In the genomic region with DNA sequence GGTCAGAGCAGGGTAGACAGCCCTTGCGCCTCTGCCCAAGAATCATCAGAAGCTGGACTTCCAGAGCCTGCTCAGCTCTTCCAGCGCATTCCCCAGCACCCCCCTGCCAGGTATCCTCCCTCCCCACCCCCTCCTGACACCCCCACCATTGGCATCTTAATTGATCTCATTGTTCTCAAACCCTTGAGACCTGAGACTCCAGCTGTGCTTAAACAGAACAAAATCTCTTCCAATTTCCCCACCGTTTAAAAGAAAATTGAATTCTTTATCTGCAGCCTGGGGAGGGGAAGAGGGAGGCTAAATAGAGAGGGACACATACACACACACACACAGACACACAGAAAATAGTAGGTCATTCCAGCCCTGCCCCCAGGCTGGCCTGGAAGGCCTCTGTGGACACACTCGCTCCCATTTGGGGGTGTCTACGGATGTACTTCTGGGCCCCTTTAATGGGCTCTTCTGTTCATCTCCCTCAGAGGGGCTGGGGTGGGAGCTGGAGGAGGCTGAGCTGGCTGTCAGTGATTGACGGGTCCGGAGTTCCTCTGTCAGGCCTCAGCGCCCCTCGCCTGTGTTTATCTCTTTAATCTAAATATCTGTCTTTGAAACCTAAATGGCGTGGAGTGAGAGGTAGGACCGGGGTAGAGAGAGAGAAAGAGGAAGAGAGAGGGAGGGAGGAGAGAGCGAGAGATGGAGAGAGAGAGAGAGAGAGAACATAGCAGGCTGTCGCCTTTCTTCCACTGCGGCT, we compare ENCODE assay signal across 25 cellular contexts.
DNase-seq lines count a peak whose midpoint lies in the region; ATAC-seq and TF ChIP-seq lines count a peak whose summit lies in the region.
"Had no signal": no experiment of that assay in that cellular context is flagged by ENCODE, and none has a peak within 500 bp of the region (broad histone marks: within the 10 kb centered on the region; RNA-seq: fewer than 3 reads in every experiment).

No MANE protein-coding gene starts in this region.

- peaks cover 43% of the 10 kb centered on the region for H3K4me1 ChIP-seq in HUES48 (ENCODE audit: control insufficient read depth, insufficient read depth, low read length)
- H3K4me1 ChIP-seq: left lung, parathyroid adenoma, right lobe of liver, testis had no signal

- H3K9me3 ChIP-seq in HUES48 (ENCODE audit: control insufficient read depth, insufficient read depth, low read length) = no peaks in the 10 kb centered on the region
- H3K9me3 ChIP-seq: left lung, right lobe of liver, testis had no signal

- CTCF ChIA-PET in WTC11 (lab: Charles Lee) = interaction anchor here (0.6 to 3.7 kb wide), 18 partner anchors 9 to 733 kb away, joined by 3 to 26 read pairs (median 4); a partner anchor contains a TSS

- no peak overlapping the region for H3K9ac ChIP-seq in HUES48 (ENCODE audit: low read depth, low read length)
- H3K9ac ChIP-seq: parathyroid adenoma had no signal

- H3K4me1 Mint-ChIP-seq in WTC11 (peaks cover 77% of the 10 kb centered on the region), type B pancreatic cell (ENCODE audit: unreplicated experiment) (peaks cover 32% of the 10 kb centered on the region)
- H3K4me1 Mint-ChIP-seq: activated naive CD8-positive, alpha-beta T cell treated with anti-CD3 and anti-CD28 coated beads, Interleukin-2, amount 10 ng/mL, durations not matched to agents 7 days and 5 days; central memory CD8-positive, alpha-beta T cell; immature natural killer cell had no signal

- peak; percentile 50 for DNase-seq in WTC11 (ENCODE audit: low spot score)
- DNase-seq in iPS-NIHi7 (ENCODE audit: extremely low spot score) = peak; percentile 76
- no peak for DNase-seq in type B pancreatic cell (ENCODE audit: extremely low spot score, unreplicated experiment)
- DNase-seq in inferior parietal cortex (ENCODE audit: extremely low spot score) = no peak
- DNase-seq: activated naive CD8-positive, alpha-beta T cell treated with anti-CD3 and anti-CD28 coated beads, Interleukin-2, amount 10 ng/mL, durations not matched to agents 7 days and 5 days; CD8-positive, alpha-beta T cell; dorsolateral prefrontal cortex; GDM1; GOT3; immature natural killer cell; left lung; naive thymus-derived CD4-positive, alpha-beta T cell; NCI-H1105 treated with DMSO at 0.1 percent for 48 hours; NCI-H2029 treated with DMSO at 0.1 percent for 48 hours; NCI-H446; right lobe of liver; stimulated activated CD4-positive, alpha-beta T cell treated with anti-CD3 and anti-CD28 coated beads, Interleukin-12 subunit alpha, Interleukin-12 subunit beta, amount 100 ng/mL, for 4 hours; stimulated activated CD4-positive, alpha-beta T cell treated with anti-CD3 and anti-CD28 coated beads, Interleukin-4, amount 100 ng/mL, for 24 hours; stimulated activated naive CD4-positive, alpha-beta T cell; testis had no signal

- POLR2A ChIA-PET in WTC11 (lab: Charles Lee) = interaction anchor here (0.6 kb wide), 2 partner anchors 35 to 41 kb away, joined by 3 read pairs; no protein-coding TSS in a partner anchor

- peak overlapping the region; percentile 43 for H3K4me3 Mint-ChIP-seq in WTC11
- peak overlapping the region; percentile 2 for H3K4me3 Mint-ChIP-seq in type B pancreatic cell
- H3K4me3 Mint-ChIP-seq: activated naive CD8-positive, alpha-beta T cell treated with anti-CD3 and anti-CD28 coated beads, Interleukin-2, amount 10 ng/mL, durations not matched to agents 7 days and 5 days; CD8-positive, alpha-beta T cell; central memory CD8-positive, alpha-beta T cell; immature natural killer cell; naive thymus-derived CD4-positive, alpha-beta T cell had no signal

- H3K4me3 ChIP-seq in HUES48 (ENCODE audit: low read depth, low read length) = peak overlapping the region; percentile 44; the same call in 1 of the 2 replicates
- H3K4me3 ChIP-seq: dorsolateral prefrontal cortex, left lung, right lobe of liver, testis had no signal

- H3K36me3 Mint-ChIP-seq in WTC11 (peaks cover 4% of the 10 kb centered on the region; the same call in 1 of the 2 replicates), type B pancreatic cell (no peaks in the 10 kb centered on the region)
- H3K36me3 Mint-ChIP-seq: activated naive CD8-positive, alpha-beta T cell treated with anti-CD3 and anti-CD28 coated beads, Interleukin-2, amount 10 ng/mL, durations not matched to agents 7 days and 5 days; CD8-positive, alpha-beta T cell; immature natural killer cell; naive thymus-derived CD4-positive, alpha-beta T cell had no signal

- H3K9me3 Mint-ChIP-seq in WTC11 = peaks cover 6% of the 10 kb centered on the region
- H3K9me3 Mint-ChIP-seq in type B pancreatic cell = no peaks in the 10 kb centered on the region
- H3K9me3 Mint-ChIP-seq: activated naive CD8-positive, alpha-beta T cell treated with anti-CD3 and anti-CD28 coated beads, Interleukin-2, amount 10 ng/mL, durations not matched to agents 7 days and 5 days; CD8-positive, alpha-beta T cell; central memory CD8-positive, alpha-beta T cell; immature natural killer cell; naive thymus-derived CD4-positive, alpha-beta T cell had no signal

- peaks cover 53% of the 10 kb centered on the region for H3K27me3 ChIP-seq in HUES48 (ENCODE audit: control insufficient read depth, insufficient read depth, low read length)
- H3K27me3 ChIP-seq: dorsolateral prefrontal cortex, left lung, right lobe of liver, testis had no signal

- no peak for TF ChIP-seq CTCF in WTC11 (IDR thresholded peaks at IDR 0.05)
- no peak for TF ChIP-seq CTCF in type B pancreatic cell (conservative IDR thresholded peaks at IDR 0.05)

- H3K27ac ChIP-seq in HUES48 (ENCODE audit: low read depth, low read length) = peak overlapping the region; percentile 85
- H3K27ac ChIP-seq: dorsolateral prefrontal cortex, left lung, parathyroid adenoma, right lobe of liver, testis had no signal

- peaks cover 71% of the 10 kb centered on the region for H3K27me3 Mint-ChIP-seq in WTC11 (ENCODE audit: low read depth)
- H3K27me3 Mint-ChIP-seq in type B pancreatic cell = peaks cover 49% of the 10 kb centered on the region
- H3K27me3 Mint-ChIP-seq: naive thymus-derived CD4-positive, alpha-beta T cell had no signal

- peak; percentile 61 for ATAC-seq in WTC11
- no peak for ATAC-seq in HG02938 (IDR thresholded peaks at IDR 0.05; ENCODE audit: unreplicated experiment)
- no peak for ATAC-seq in HG02763 (IDR thresholded peaks at IDR 0.05; ENCODE audit: unreplicated experiment)
- ATAC-seq: CD8-positive, alpha-beta T cell; left lung; naive thymus-derived CD4-positive, alpha-beta T cell had no signal

- peak overlapping the region; percentile 28 for H3K27ac Mint-ChIP-seq in WTC11
- no peak overlapping the region for H3K27ac Mint-ChIP-seq in type B pancreatic cell
- H3K27ac Mint-ChIP-seq: activated naive CD8-positive, alpha-beta T cell treated with anti-CD3 and anti-CD28 coated beads, Interleukin-2, amount 10 ng/mL, durations not matched to agents 7 days and 5 days; CD8-positive, alpha-beta T cell; immature natural killer cell; naive thymus-derived CD4-positive, alpha-beta T cell had no signal

- H3K36me3 ChIP-seq in HUES48 (ENCODE audit: control insufficient read depth, insufficient read depth, low read length) = no peaks in the 10 kb centered on the region
- H3K36me3 ChIP-seq: left lung, right lobe of liver had no signal

TF ChIP-seq in WTC11, 78 proteins besides CTCF, POLR2A, EP300 and RAD21:
- peak; percentile 45; the same call in 1 of the 2 replicates for TF ChIP-seq TEAD1 (CRISPR knock-in tag; IDR thresholded peaks at IDR 0.05)
- TF ChIP-seq, protein P1, sequence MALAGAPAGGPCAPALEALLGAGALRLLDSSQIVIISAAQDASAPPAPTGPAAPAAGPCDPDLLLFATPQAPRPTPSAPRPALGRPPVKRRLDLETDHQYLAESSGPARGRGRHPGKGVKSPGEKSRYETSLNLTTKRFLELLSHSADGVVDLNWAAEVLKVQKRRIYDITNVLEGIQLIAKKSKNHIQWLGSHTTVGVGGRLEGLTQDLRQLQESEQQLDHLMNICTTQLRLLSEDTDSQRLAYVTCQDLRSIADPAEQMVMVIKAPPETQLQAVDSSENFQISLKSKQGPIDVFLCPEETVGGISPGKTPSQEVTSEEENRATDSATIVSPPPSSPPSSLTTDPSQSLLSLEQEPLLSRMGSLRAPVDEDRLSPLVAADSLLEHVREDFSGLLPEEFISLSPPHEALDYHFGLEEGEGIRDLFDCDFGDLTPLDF (CRISPR knock-in tag; IDR thresholded peaks at IDR 0.05) = no peak
- no peak for TF ChIP-seq TP53 (CRISPR knock-in tag; IDR thresholded peaks at IDR 0.05)
- TF ChIP-seq, protein P2, sequence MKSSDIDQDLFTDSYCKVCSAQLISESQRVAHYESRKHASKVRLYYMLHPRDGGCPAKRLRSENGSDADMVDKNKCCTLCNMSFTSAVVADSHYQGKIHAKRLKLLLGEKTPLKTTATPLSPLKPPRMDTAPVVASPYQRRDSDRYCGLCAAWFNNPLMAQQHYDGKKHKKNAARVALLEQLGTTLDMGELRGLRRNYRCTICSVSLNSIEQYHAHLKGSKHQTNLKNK (CRISPR knock-in tag; IDR thresholded peaks at IDR 0.05) = peak; percentile 56; the same call in 1 of the 2 replicates

Comparison
In these comparisons a context has a peak if more than half of its experiments do, and no peak if none do; other contexts are left out.
1. DNase-seq: peak in WTC11 (single experiment) and iPS-NIHi7 (single experiment); none in type B pancreatic cell (single experiment) and inferior parietal cortex (single experiment).